Comparison of ENCODE assay signal across 28 cellular contexts in the genomic region with DNA sequence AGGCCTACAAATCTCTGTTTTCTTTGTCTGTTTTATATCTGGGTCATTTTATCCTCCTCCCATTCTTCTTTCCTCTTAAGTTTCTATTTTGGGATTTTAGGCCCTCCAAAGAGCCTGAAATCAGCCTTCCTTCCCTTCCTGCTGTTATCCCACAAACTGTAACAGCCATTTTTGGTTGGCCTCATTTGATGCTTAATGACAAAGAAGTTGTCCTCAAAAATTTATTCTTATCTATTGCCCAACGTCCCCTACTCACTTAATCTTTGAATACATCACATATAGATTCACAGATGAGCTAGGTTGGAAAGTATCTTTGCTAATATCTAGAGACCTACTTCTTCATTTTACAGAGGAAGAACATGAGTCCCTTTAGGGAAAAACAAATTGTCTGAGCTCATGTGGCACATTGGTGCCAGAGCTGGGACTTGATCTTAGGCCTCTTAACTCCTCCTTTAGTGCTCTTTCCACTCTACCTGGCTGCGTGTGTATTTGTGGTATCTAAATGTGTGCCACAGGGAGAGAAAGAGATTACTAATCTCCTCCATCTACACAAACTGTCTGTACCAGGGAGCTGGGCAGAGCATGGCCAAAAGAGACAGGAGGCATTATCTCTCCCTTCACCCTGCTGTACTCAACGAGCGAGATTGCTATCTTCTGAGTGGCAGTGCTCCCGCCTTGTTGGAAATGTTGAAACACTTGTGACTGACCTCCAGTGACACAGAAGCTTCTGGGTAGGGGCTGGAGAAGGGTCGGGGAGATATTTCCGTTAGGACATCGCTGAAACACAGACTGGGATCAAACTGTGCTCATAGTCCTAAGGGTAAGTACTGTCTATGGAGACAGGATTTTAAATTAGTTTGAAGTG. TPM values are rescaled to one million over a fixed set of nuclear protein-coding genes. Genes with fewer than 3 reads are reported as not detected.
A peak's percentile ranks its signal among the peaks of the same experiment; 100 is the strongest.
DNase-seq lines count a peak whose midpoint lies in the region; ATAC-seq, FAIRE-seq and TF ChIP-seq lines count a peak whose summit lies in the region.
"Had no signal": no experiment of that assay in that cellular context is flagged by ENCODE, and none has a peak within 500 bp of the region (broad histone marks: within the 10 kb centered on the region; RNA-seq: fewer than 3 reads in every experiment).

No MANE protein-coding gene starts in this region.

- no peak overlapping the region for H3K56ac ChIP-seq in H1 (replicated peaks; ENCODE audit: insufficient read length, low read depth, low read length)

- H3K18ac ChIP-seq in H1 (ENCODE audit: extremely low read depth, low read length): no peak overlapping the region

- H3K9ac ChIP-seq in OCI-LY3 (ENCODE audit: low read length) (peak overlapping the region; percentile 76), H1 (replicated peaks in 1 of 4; ENCODE audit: extremely low read depth in 1 of 4, low read depth in 3 of 4, low read length in 3 of 4) (no peak overlapping the region)
- H3K9ac ChIP-seq: GM23248 had no signal

- no peak overlapping the region for H4K8ac ChIP-seq in H1 (ENCODE audit: extremely low read depth, insufficient read depth, low read length)

- no peak overlapping the region for H3K23ac ChIP-seq in H1 (ENCODE audit: insufficient read length)

- peak overlapping the region; percentile 90 for H3K27ac ChIP-seq in OCI-LY3 (ENCODE audit: low read length)
- H3K27ac ChIP-seq in H1 (ENCODE audit: low read depth, low read length): no peak overlapping the region
- H3K27ac ChIP-seq in lower lobe of right lung: no peak overlapping the region
- H3K27ac ChIP-seq: epithelial cell of prostate, GM23248, right atrium auricular region, vagina had no signal

- intact Hi-C loops in mucosa of descending colon (cut with DNase I, micrococcal nuclease): no loop called here
- intact Hi-C loops in lower lobe of right lung (cut with DNase I): no loop called here

- no peak overlapping the region for H2BK20ac ChIP-seq in H1 (ENCODE audit: low read length)

- no peak overlapping the region for H2AFZ ChIP-seq in OCI-LY3 (ENCODE audit: low read depth, low read length)
- 0 out of 2 replicates have a peak overlapping the region, but pooled peaks have one; percentile 54 for H2AFZ ChIP-seq in H1 (ENCODE audit: low read length)
- H2AFZ ChIP-seq: GM23248 had no signal

- H2BK12ac ChIP-seq in H1 (ENCODE audit: low read depth, low read length): no peak overlapping the region

- H3K4me2 ChIP-seq in OCI-LY3 (ENCODE audit: low read length) (peak overlapping the region; percentile 76), H1 (ENCODE audit: insufficient read depth in 1 of 2, low read depth in 2 of 2, low read length in 2 of 2) (no peak overlapping the region)

- H3K36me3 ChIP-seq in OCI-LY3 (replicated peaks; ENCODE audit: low read depth, low read length) (peaks cover 30% of the 10 kb centered on the region), H1 (ENCODE audit: control insufficient read depth in 2 of 4, insufficient read depth in 4 of 4, low read length in 3 of 4) (no peaks in the 10 kb centered on the region), mucosa of descending colon (ENCODE audit: low read depth) (no peaks in the 10 kb centered on the region), lower lobe of right lung (no peaks in the 10 kb centered on the region)
- H3K36me3 ChIP-seq: right atrium auricular region, vagina had no signal

- FAIRE-seq in H1 (lab: Jason Lieb, UNC): no peak

- H2BK5ac ChIP-seq in H1 (ENCODE audit: low read depth, low read length): no peak overlapping the region

- no peak for TF ChIP-seq POLR2A in H1 (IDR thresholded peaks at IDR 0.05; ENCODE audit: control extremely low read depth in 1 of 2, low read depth in 2 of 2, low read length in 2 of 2)

- H3K79me2 ChIP-seq in OCI-LY3 (ENCODE audit: low read length) (peaks cover 59% of the 10 kb centered on the region), H1 (ENCODE audit: control insufficient read depth in 1 of 2, insufficient read depth in 2 of 2, low read length in 2 of 2) (no peaks in the 10 kb centered on the region)

- no peaks in the 10 kb centered on the region for H3K79me1 ChIP-seq in H1 (ENCODE audit: low read depth, low read length)

- WGBS in H1 (ENCODE audit: extremely low coverage in 1 of 2, insufficient coverage in 1 of 2, insufficient read length in 1 of 2, insufficient replicate concordance in 2 of 2, low coverage in 1 of 2, low lambda C conversion rate in 2 of 2, missing lambda C conversion rate in 1 of 2), 2 experiments: 85% methylated on average over 8 of the region's 8 CpGs; no CpG with 5 or more reads in 1 of the 2 experiments

- TF ChIP-seq EP300 in H1 (IDR thresholded peaks at IDR 0.05; ENCODE audit: borderline replicate concordance in 1 of 2, low read depth in 2 of 2, low read length in 2 of 2): no peak

- H3K23me2 ChIP-seq in H1 (ENCODE audit: low read depth, low read length): no peaks in the 10 kb centered on the region

- no peaks in the 10 kb centered on the region for H3K9me3 ChIP-seq in OCI-LY3 (ENCODE audit: insufficient read depth, low read length)
- no peaks in the 10 kb centered on the region for H3K9me3 ChIP-seq in H1 (ENCODE audit: insufficient read depth in 2 of 2, low read depth in 1 of 2, low read length in 1 of 2)
- H3K9me3 ChIP-seq in mucosa of descending colon: no peaks in the 10 kb centered on the region
- H3K9me3 ChIP-seq in lower lobe of right lung: no peaks in the 10 kb centered on the region
- H3K9me3 ChIP-seq: right atrium auricular region, vagina had no signal

- no peak overlapping the region for H2BK15ac ChIP-seq in H1 (ENCODE audit: low read length)

- no peak for TF ChIP-seq CTCF in OCI-LY3 (IDR thresholded peaks at IDR 0.05; ENCODE audit: low read depth, low read length)
- no peak for TF ChIP-seq CTCF in H1 (IDR thresholded peaks at IDR 0.05; ENCODE audit: control extremely low read depth in 1 of 3, insufficient read depth in 1 of 3, low read depth in 1 of 3, low read length in 3 of 3)
- TF ChIP-seq CTCF in mucosa of descending colon (IDR thresholded peaks at IDR 0.05): no peak
- no peak for TF ChIP-seq CTCF in lower lobe of right lung (IDR thresholded peaks at IDR 0.05)

- no peak overlapping the region for H2AK5ac ChIP-seq in H1 (ENCODE audit: low read depth, low read length)

- POLR2A ChIA-PET in H1 (lab: Charles Lee; ENCODE audit: partially characterized antibody): interaction anchor here (0.8 to 1.0 kb wide), 2 partner anchors 8 to 10 kb away, joined by 3 read pairs; no protein-coding TSS in a partner anchor

- in situ Hi-C loops in KBM-7 (cut with MboI; ENCODE audit: low pct_unique_long_range_greater_than_20kb, low sequenced_read_pairs): no loop called here

- H3K14ac ChIP-seq in H1 (ENCODE audit: insufficient read length): no peak overlapping the region

- H4K91ac ChIP-seq in H1 (replicated peaks; ENCODE audit: insufficient read length, low read length): no peak overlapping the region

- H3K4ac ChIP-seq in H1 (replicated peaks; ENCODE audit: insufficient read length, low read depth, low read length): no peak overlapping the region

- no peak overlapping the region for H4K5ac ChIP-seq in H1 (ENCODE audit: insufficient read length, low read depth, low read length)

- TF ChIP-seq RAD21 in H1 (IDR thresholded peaks at IDR 0.05 in 1 of 2, conservative IDR thresholded peaks at IDR 0.05 in 1 of 2; ENCODE audit: low read depth in 2 of 2, low read length in 2 of 2): no peak

- no peaks in the 10 kb centered on the region for H4K20me1 ChIP-seq in OCI-LY3 (ENCODE audit: insufficient read depth, low read length)
- H4K20me1 ChIP-seq in H1 (replicated peaks in 1 of 2; ENCODE audit: control insufficient read depth in 1 of 2, insufficient read depth in 2 of 2, low read length in 2 of 2): no peaks in the 10 kb centered on the region

- DNase-seq in AML-193 (lab: John Stamatoyannopoulos, UW) (peak; percentile 25 to 34), KBM-7 (peak; percentile 97), H1 (ENCODE audit: low read depth in 1 of 2, low spot score in 2 of 2) (no peak), kidney tubule cell (ENCODE audit: low spot score) (no peak), mucosa of descending colon (no peak), lower lobe of right lung (no peak)
- DNase-seq: activated CD4-positive, alpha-beta T cell treated with anti-CD3 and anti-CD28 coated beads for 1 hour; activated naive CD4-positive, alpha-beta T cell treated with anti-CD3 and anti-CD28 coated beads, Interleukin-2, amount 50 U/mL, for 16 hours; aorta; CD4-positive, alpha-beta T cell; DMS53; foreskin fibroblast; GM23248; KG1; NCI-H1417; NCI-H2171; NCI-H748 treated with DMSO at 0.1 percent for 48 hours; stimulated activated CD4-positive, alpha-beta T cell treated with anti-CD3 and anti-CD28 coated beads, Interleukin-15, amount 100 ng/mL, for 24 hours; substantia nigra; T-helper 9 cell had no signal

- CTCF ChIA-PET in H1 (lab: Charles Lee; ENCODE audit: partially characterized antibody): interaction anchor here (0.6 to 2.9 kb wide), 5 partner anchors 52 to 353 kb away, joined by 3 to 10 read pairs (median 3); no protein-coding TSS in a partner anchor

- H3K4me3 ChIP-seq in OCI-LY3 (ENCODE audit: low read length): peak overlapping the region; percentile 57
- no peak overlapping the region for H3K4me3 ChIP-seq in H1 (ENCODE audit: extremely low read depth in 1 of 4, insufficient read depth in 2 of 4, low read depth in 3 of 4, low read length in 4 of 4)
- no peak overlapping the region for H3K4me3 ChIP-seq in mucosa of descending colon
- no peak overlapping the region for H3K4me3 ChIP-seq in lower lobe of right lung
- H3K4me3 ChIP-seq: GM23248, right atrium auricular region, vagina had no signal

- no peaks in the 10 kb centered on the region for H3K27me3 ChIP-seq in OCI-LY3 (ENCODE audit: low read depth, low read length)
- H3K27me3 ChIP-seq in H1 (replicated peaks in 1 of 4; ENCODE audit: control insufficient read depth in 3 of 4, extremely low read depth in 1 of 4, insufficient read depth in 3 of 4, low read length in 3 of 4): no peaks in the 10 kb centered on the region
- H3K27me3 ChIP-seq in lower lobe of right lung (ENCODE audit: low read depth): no peaks in the 10 kb centered on the region
- H3K27me3 ChIP-seq: right atrium auricular region, vagina had no signal

- H2BK120ac ChIP-seq in H1 (replicated peaks; ENCODE audit: low read depth, low read length): no peak overlapping the region

- H3K4me1 ChIP-seq in OCI-LY3 (ENCODE audit: low read length): peaks cover 77% of the 10 kb centered on the region
- H3K4me1 ChIP-seq in H1 (replicated peaks in 1 of 4; ENCODE audit: control insufficient read depth in 3 of 4, insufficient read depth in 4 of 4, low read length in 3 of 4): no peaks in the 10 kb centered on the region
- no peaks in the 10 kb centered on the region for H3K4me1 ChIP-seq in mucosa of descending colon (ENCODE audit: low read depth)
- H3K4me1 ChIP-seq in lower lobe of right lung: no peaks in the 10 kb centered on the region
- H3K4me1 ChIP-seq: right atrium auricular region, vagina had no signal

- ATAC-seq in HG03280 (IDR thresholded peaks at IDR 0.05; ENCODE audit: unreplicated experiment) (no peak), mucosa of descending colon (no peak), lower lobe of right lung (no peak)
- ATAC-seq: Panc1 had no signal

RNA-seq across cellular contexts. Expression of gene RHEX, which starts 30.1 kb away (rescaled TPM):
- not detected in 2 replicates for total RNA-seq in H1 (2021; fragmentation: NEBNext Ultra II Directional; extraction: Animal tissue kit (Norgen Biotek cat#: 25700))
- not detected in 2 replicates for polyA plus RNA-seq in H1 (2011; rRNA removed)
- polyA plus RNA-seq in H1 (2011; cell fraction: cytosol; rRNA removed): not detected
- not detected for polyA plus RNA-seq in H1 (2011; cell fraction: nucleus; rRNA removed)
- not detected in 4 replicates for polyA plus RNA-seq in H1 (2012, experiment 1 of 2)
- not detected for polyA plus RNA-seq in H1 (2012, experiment 2 of 2)
- polyA plus RNA-seq in H1 (2013, experiment 1 of 2): not detected
- polyA plus RNA-seq in H1 (2013, experiment 2 of 2): not detected
- polyA minus RNA-seq in H1 (2011; rRNA and poly(A)+ RNA removed): not detected in 2 replicates
- not detected for polyA minus RNA-seq in H1 (2011; cell fraction: cytosol; rRNA and poly(A)+ RNA removed)
- not detected for polyA minus RNA-seq in H1 (2011; cell fraction: nucleus; rRNA and poly(A)+ RNA removed)
- total RNA-seq in mucosa of descending colon: 1 to 10 TPM in 2 of 3 donors, under 1 TPM in 1; 0.38 to 4.8 (median 3.9) TPM
- 13.5 TPM for total RNA-seq in lower lobe of right lung
- total RNA-seq: CD4-positive, alpha-beta T cell; GM23248; right atrium auricular region; SK-MEL-5 had no signal
- polyA plus RNA-seq: aorta, GM23248 had no signal

RNA-seq across cellular contexts. Expression of gene AVPR1B, which starts 34.1 kb away (rescaled TPM):
- total RNA-seq in H1 (2021; fragmentation: NEBNext Ultra II Directional; extraction: Animal tissue kit (Norgen Biotek cat#: 25700)): 0.42 and 0.50 TPM in 2 replicates
- 0.29 and 0.44 TPM in 2 replicates for polyA plus RNA-seq in H1 (2011; rRNA removed)
- polyA plus RNA-seq in H1 (2011; cell fraction: cytosol; rRNA removed): 0.30 TPM
- polyA plus RNA-seq in H1 (2011; cell fraction: nucleus; rRNA removed): 0.39 TPM
- polyA plus RNA-seq in H1 (2012, experiment 1 of 2): 0.23 to 0.27 TPM (median 0.27 TPM) in 3 of 4 replicates, not detected in the other
- 0.07 TPM for polyA plus RNA-seq in H1 (2012, experiment 2 of 2)
- 0.20 TPM for polyA plus RNA-seq in H1 (2013, experiment 1 of 2)
- 0.24 TPM for polyA plus RNA-seq in H1 (2013, experiment 2 of 2)
- 0.35 and 0.37 TPM in 2 replicates for polyA minus RNA-seq in H1 (2011; rRNA and poly(A)+ RNA removed)
- not detected for polyA minus RNA-seq in H1 (2011; cell fraction: cytosol; rRNA and poly(A)+ RNA removed)
- polyA minus RNA-seq in H1 (2011; cell fraction: nucleus; rRNA and poly(A)+ RNA removed): 0.30 TPM
- total RNA-seq in mucosa of descending colon (1 to 10 TPM in 1 of 3 donors, under 1 TPM in 2; 0.72 to 1.9 (median 0.89) TPM), lower lobe of right lung (not detected)
- total RNA-seq: aorta; CD4-positive, alpha-beta T cell; GM23248; liver; right atrium auricular region; SK-MEL-5; vagina had no signal
- polyA plus RNA-seq: aorta, GM23248, liver had no signal

RNA-seq across cellular contexts. Expression of gene CTSE, which starts 59.4 kb away (rescaled TPM):
- not detected in 2 replicates for total RNA-seq in H1 (2021; fragmentation: NEBNext Ultra II Directional; extraction: Animal tissue kit (Norgen Biotek cat#: 25700))
- polyA plus RNA-seq in H1 (2011; rRNA removed): 0.03 TPM in 1 of 2 replicates, not detected in the other
- polyA plus RNA-seq in H1 (2011; cell fraction: cytosol; rRNA removed): not detected
- not detected for polyA plus RNA-seq in H1 (2011; cell fraction: nucleus; rRNA removed)
- polyA plus RNA-seq in H1 (2012, experiment 1 of 2): not detected in 4 replicates
- polyA plus RNA-seq in H1 (2012, experiment 2 of 2): not detected
- not detected for polyA plus RNA-seq in H1 (2013, experiment 1 of 2)
- not detected for polyA plus RNA-seq in H1 (2013, experiment 2 of 2)
- not detected in 2 replicates for polyA minus RNA-seq in H1 (2011; rRNA and poly(A)+ RNA removed)
- polyA minus RNA-seq in H1 (2011; cell fraction: cytosol; rRNA and poly(A)+ RNA removed): not detected
- not detected for polyA minus RNA-seq in H1 (2011; cell fraction: nucleus; rRNA and poly(A)+ RNA removed)
- total RNA-seq in mucosa of descending colon (10 to 100 TPM in 2 of 3 donors, 1 to 10 TPM in 1; 6.5 to 26.1 (median 17.7) TPM), lower lobe of right lung (63.6 TPM)
- total RNA-seq: CD4-positive, alpha-beta T cell; GM23248; SK-MEL-5; vagina had no signal
- polyA plus RNA-seq: GM23248 had no signal

Comparison
In these comparisons a context has a peak if more than half of its experiments do, and no peak if none do; other contexts are left out.
1. DNase-seq: peak in AML-193 (2 of 2) and KBM-7 (single experiment); none in H1 (0 of 2), kidney tubule cell (single experiment), mucosa of descending colon (0 of 3) and lower lobe of right lung (single experiment).